In the genomic region with DNA sequence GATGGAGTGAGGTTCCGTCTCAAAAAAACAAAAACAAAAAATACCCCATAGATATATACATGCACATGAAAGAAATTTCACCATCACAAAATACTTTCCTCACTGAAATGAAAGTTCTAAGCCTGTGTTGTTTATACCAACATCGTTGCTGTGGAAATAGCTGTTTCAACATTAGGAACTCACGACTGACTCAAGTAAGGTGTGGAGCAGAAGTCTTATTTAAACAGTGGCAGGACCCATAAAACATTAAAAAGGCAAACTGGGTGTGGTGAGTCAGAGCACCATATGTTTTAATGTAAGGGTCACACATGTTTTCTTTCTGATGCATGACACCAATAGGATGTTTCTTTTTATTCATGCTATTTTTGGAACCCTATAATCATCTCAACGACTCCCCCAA, we compare ENCODE assay signal across 11 cellular contexts. TPM values are rescaled to one million over a fixed set of nuclear protein-coding genes. Genes with fewer than 3 reads are reported as not detected.
DNase-seq lines count a peak whose midpoint lies in the region; ATAC-seq and TF ChIP-seq lines count a peak whose summit lies in the region.
"Had no signal": no experiment of that assay in that cellular context is flagged by ENCODE, and none has a peak within 500 bp of the region (broad histone marks: within the 10 kb centered on the region; RNA-seq: fewer than 3 reads in every experiment).

No MANE protein-coding gene starts in this region.

- TF ChIP-seq CTCF in Panc1 (IDR thresholded peaks at IDR 0.05) (no peak), fibroblast of mammary gland (conservative IDR thresholded peaks at IDR 0.05; ENCODE audit: control insufficient read depth, insufficient read depth, low read depth, low read length) (no peak), upper lobe of left lung (IDR thresholded peaks at IDR 0.05) (no peak), heart right ventricle (IDR thresholded peaks at IDR 0.05) (no peak)

- H3K27me3 ChIP-seq in GM23248 (replicated peaks; ENCODE audit: insufficient read depth) (no peaks in the 10 kb centered on the region), Panc1 (ENCODE audit: control insufficient read depth, insufficient read depth, low read length) (no peaks in the 10 kb centered on the region), upper lobe of left lung (no peaks in the 10 kb centered on the region), heart right ventricle (no peaks in the 10 kb centered on the region)

- H3K9me3 ChIP-seq in GM23248 (ENCODE audit: low read depth) = no peaks in the 10 kb centered on the region
- H3K9me3 ChIP-seq in Panc1 (ENCODE audit: control insufficient read depth, insufficient read depth, low read depth, low read length) = no peaks in the 10 kb centered on the region
- no peaks in the 10 kb centered on the region for H3K9me3 ChIP-seq in upper lobe of left lung
- peaks cover 0 to 5% (median 0%) of the 10 kb centered on the region in 11 donors for H3K9me3 ChIP-seq in heart right ventricle

- CTCF ChIA-PET in Panc1 (lab: Charles Lee) = no interaction called here

- H3K4me3 ChIP-seq in GM23248 (peak overlapping the region; percentile 26; the same call in 1 of the 2 replicates), Panc1 (ENCODE audit: low read depth in 2 of 2, low read length in 2 of 2) (no peak overlapping the region), fibroblast of mammary gland (ENCODE audit: control insufficient read depth, low read depth, low read length) (no peak overlapping the region), upper lobe of left lung (no peak overlapping the region), heart right ventricle (no peak overlapping the region)

- WGBS in GM23248 (ENCODE audit: low coverage in 1 of 2, low lambda C conversion rate in 2 of 2, missing lambda C conversion rate in 2 of 2), 2 experiments = 10 to 14% methylated on average over 4 of the region's 4 CpGs
- WGBS in upper lobe of left lung, 2 donors = 53 to 60% methylated on average over 4 of the region's 4 CpGs
- 51 to 62% methylated on average over 4 of the region's 4 CpGs for WGBS in heart right ventricle, 2 donors

- H3K79me2 ChIP-seq in GM23248 (ENCODE audit: insufficient read depth) = no peaks in the 10 kb centered on the region

- no peaks in the 10 kb centered on the region for H3K36me3 ChIP-seq in GM23248 (ENCODE audit: low read depth)
- H3K36me3 ChIP-seq in Panc1 (ENCODE audit: control insufficient read depth, insufficient read depth, low read length) = peaks cover 2% of the 10 kb centered on the region; the same call in 1 of the 2 replicates
- no peaks in the 10 kb centered on the region for H3K36me3 ChIP-seq in upper lobe of left lung
- no peaks in the 10 kb centered on the region for H3K36me3 ChIP-seq in heart right ventricle

- intact Hi-C loops in Panc1 (cut with micrococcal nuclease; ENCODE audit: unreplicated experiment) = no loop called here
- intact Hi-C loops in heart right ventricle (cut with DNase I) = no loop called here

- peak; percentile 95 for DNase-seq in GM23248
- DNase-seq in Panc1 (ENCODE audit: low read depth, low spot score) = peak; percentile 89
- DNase-seq in fibroblast of mammary gland (ENCODE audit: low read depth) = peak; percentile 88
- DNase-seq in upper lobe of left lung = no peak
- no peak for DNase-seq in heart right ventricle
- DNase-seq in DMS114 treated with DMSO at 0.1 percent for 48 hours (lab: John Stamatoyannopoulos, UW; ENCODE audit: unreplicated experiment) = no peak
- DNase-seq: activated CD4-positive, alpha-beta memory T cell treated with anti-CD3 and anti-CD28 coated beads for 36 hours; amniotic stem cell; NCI-H1105; SHP77 treated with DMSO at 0.1 percent for 48 hours had no signal

- no peaks in the 10 kb centered on the region for H3K9me2 ChIP-seq in GM23248 (ENCODE audit: insufficient read depth)

- TSS peak; percentile 39 for BruUV-seq in Panc1 (replicated peaks; lab: Mats Ljungman, UMichigan)

- no peak for TF ChIP-seq EP300 in upper lobe of left lung (IDR thresholded peaks at IDR 0.05)

- peaks cover 18% of the 10 kb centered on the region for H3F3A ChIP-seq in GM23248 (ENCODE audit: insufficient read depth)

- no peak for TF ChIP-seq POLR2A in upper lobe of left lung (IDR thresholded peaks at IDR 0.05)

- H4K20me1 ChIP-seq in GM23248 (ENCODE audit: insufficient read depth) = no peaks in the 10 kb centered on the region

- H3K9ac ChIP-seq in GM23248 = peak overlapping the region; percentile 71

- in situ Hi-C loops in GM23248 (cut with MboI) (no loop called here), Panc1 (cut with HindIII; ENCODE audit: low pct_unique_long_range_greater_than_20kb, low sequenced_read_pairs) (no loop called here)

- ATAC-seq in Panc1 = no peak
- ATAC-seq in upper lobe of left lung (ENCODE audit: low FRiP score in 2 of 2) = peak in 1 of 2 donors; percentile 9
- ATAC-seq in heart right ventricle = no peak
- no peak for ATAC-seq in HG03565 (IDR thresholded peaks at IDR 0.05; ENCODE audit: unreplicated experiment)

- H3K27ac ChIP-seq in GM23248 (peak overlapping the region; percentile 89), Panc1 (ENCODE audit: low read length) (peak overlapping the region; percentile 96), upper lobe of left lung (peak overlapping the region in 3 of 4 donors; percentile 6 to 40 (median 35)), heart right ventricle (no peak overlapping the region)

- H2AFZ ChIP-seq in GM23248 = no peak overlapping the region

- peak overlapping the region; percentile 58 for H3K4me2 ChIP-seq in GM23248 (ENCODE audit: unreplicated experiment)

- peaks cover 38% of the 10 kb centered on the region for H3K4me1 ChIP-seq in GM23248 (ENCODE audit: insufficient read depth)
- peaks cover 63% of the 10 kb centered on the region for H3K4me1 ChIP-seq in Panc1 (ENCODE audit: control insufficient read depth, insufficient read depth, low read length)
- H3K4me1 ChIP-seq in upper lobe of left lung = peaks cover 0 to 19% (median 6%) of the 10 kb centered on the region in 4 donors
- peaks cover 0 to 12% (median 0%) of the 10 kb centered on the region in 9 donors for H3K4me1 ChIP-seq in heart right ventricle

- POLR2A ChIA-PET in Panc1 (lab: Charles Lee) = no interaction called here

RNA-seq across cellular contexts. Expression of gene BAIAP2L1, which starts 48.3 kb away (rescaled TPM):
- 4.2 and 5.9 TPM in 2 replicates for total RNA-seq in GM23248 (2014; rRNA removed; shearing (Covaris generic))
- polyA plus RNA-seq in GM23248 (2016; fragmentation: Nextera tagmentation; extraction: Ambion mirVana) (7.4 and 7.7 TPM in 2 replicates), heart right ventricle (1 to 10 TPM; 2.2 to 5.8 TPM)
- total RNA-seq in Panc1 (2021; ENCODE audit: unreplicated experiment) (120 TPM), upper lobe of left lung (10 to 100 TPM; 20.2 to 35.6 (median 26.6) TPM), heart right ventricle (1 to 10 TPM in 6 of 10 donors, under 1 TPM in 4; 0.53 to 5.2 (median 1.4) TPM)
- 108 TPM for polyA plus RNA-seq in Panc1 (2012; ENCODE audit: insufficient read length)

Comparison
In these comparisons a context has a peak if more than half of its experiments do, and no peak if none do; other contexts are left out.
1. DNase-seq: peak in GM23248 (single experiment), Panc1 (single experiment) and fibroblast of mammary gland (single experiment); none in upper lobe of left lung (0 of 2), heart right ventricle (0 of 2) and DMS114 treated with DMSO at 0.1 percent for 48 hours (single experiment).
2. H3K27ac ChIP-seq: peak in GM23248 (single experiment), Panc1 (single experiment) and upper lobe of left lung (3 of 4); none in heart right ventricle (0 of 10).